ENCODE assay signal across 16 cellular contexts in genomic region chr10:80150172-80150571, GRCh38. TPM values are rescaled to one million over a fixed set of nuclear protein-coding genes. Genes with fewer than 3 reads are reported as not detected.
DNase-seq lines count a peak whose midpoint lies in the region; ATAC-seq and TF ChIP-seq lines count a peak whose summit lies in the region.
"Had no signal": no experiment of that assay in that cellular context is flagged by ENCODE, and none has a peak within 500 bp of the region (broad histone marks: within the 10 kb centered on the region; RNA-seq: fewer than 3 reads in every experiment).

No MANE protein-coding gene starts in this region.

- TF ChIP-seq CTCF in GM10266 (IDR thresholded peaks at IDR 0.05; ENCODE audit: control insufficient read depth, insufficient read depth, low read depth, missing control alignments): no peak

- H3K9me3 Mint-ChIP-seq in CD4-positive, CD25-positive, alpha-beta regulatory T cell: peaks cover 0 to 16% (median 2%) of the 10 kb centered on the region in 7 donors
- H3K9me3 Mint-ChIP-seq in CD8-positive, alpha-beta memory T cell: peaks cover 0 to 7% (median 4%) of the 10 kb centered on the region in 5 donors
- H3K9me3 Mint-ChIP-seq in activated naive CD8-positive, alpha-beta T cell treated with anti-CD3 and anti-CD28 coated beads, Interleukin-2, amount 10 ng/mL, durations not matched to agents 7 days and 5 days: no peaks in the 10 kb centered on the region

- peaks cover 53% of the 10 kb centered on the region for H3K36me3 ChIP-seq in CD4-positive, CD25-positive, alpha-beta regulatory T cell (ENCODE audit: control insufficient read depth, insufficient read depth, low read length)
- peaks cover 23% of the 10 kb centered on the region for H3K36me3 ChIP-seq in CD8-positive, alpha-beta memory T cell (ENCODE audit: insufficient read depth, low read length)
- peaks cover 36 to 45% of the 10 kb centered on the region in 2 donors for H3K36me3 ChIP-seq in mucosa of rectum (ENCODE audit: control insufficient read depth in 2 of 2, insufficient read depth in 2 of 2, low read length in 2 of 2)

- POLR2A ChIA-PET in CD8-positive, alpha-beta memory T cell (lab: Charles Lee): no interaction called here
- POLR2A ChIA-PET in activated naive CD8-positive, alpha-beta T cell treated with anti-CD3 and anti-CD28 coated beads, Interleukin-2, amount 10 ng/mL, durations not matched to agents 7 days and 5 days (lab: Charles Lee): interaction anchor here (1.0 to 1.4 kb wide), 2 partner anchors 55 to 71 kb away, joined by 3 to 4 read pairs; partner anchors contain the start of gene ANXA11

- CTCF ChIA-PET in CD8-positive, alpha-beta memory T cell (lab: Charles Lee): interaction anchor here (1.0 to 3.1 kb wide), 3 partner anchors 16 to 72 kb away, joined by 3 to 11 read pairs (median 10); no protein-coding TSS in a partner anchor

- H3K27me3 ChIP-seq in CD4-positive, CD25-positive, alpha-beta regulatory T cell (ENCODE audit: control insufficient read depth, insufficient read depth, low read length): no peaks in the 10 kb centered on the region
- no peaks in the 10 kb centered on the region for H3K27me3 ChIP-seq in CD8-positive, alpha-beta memory T cell (ENCODE audit: insufficient read depth, low read length, poor library complexity, severe bottlenecking)
- no peaks in the 10 kb centered on the region for H3K27me3 ChIP-seq in mucosa of rectum (ENCODE audit: control insufficient read depth in 2 of 2, insufficient read depth in 2 of 2, low read length in 2 of 2)

- no peaks in the 10 kb centered on the region for H3K4me1 ChIP-seq in CD4-positive, CD25-positive, alpha-beta regulatory T cell (ENCODE audit: control insufficient read depth, insufficient read depth, low read length, poor library complexity, severe bottlenecking)
- peaks cover 1% of the 10 kb centered on the region for H3K4me1 ChIP-seq in CD8-positive, alpha-beta memory T cell (ENCODE audit: insufficient read depth, low read length)
- peaks cover 0 to 3% of the 10 kb centered on the region in 2 donors for H3K4me1 ChIP-seq in mucosa of rectum (ENCODE audit: control insufficient read depth in 2 of 2, insufficient read depth in 2 of 2, low read length in 2 of 2)

- no peak for ATAC-seq in CD4-positive, CD25-positive, alpha-beta regulatory T cell (ENCODE audit: low read depth in 2 of 2)
- no peak for ATAC-seq in activated naive CD8-positive, alpha-beta T cell treated with anti-CD3 and anti-CD28 coated beads, Interleukin-2, amount 10 ng/mL, durations not matched to agents 7 days and 5 days (ENCODE audit: low read depth)
- ATAC-seq in HG02642 (IDR thresholded peaks at IDR 0.05; ENCODE audit: poor library complexity, unreplicated experiment) (no peak), HG02798 (IDR thresholded peaks at IDR 0.05; ENCODE audit: poor library complexity, unreplicated experiment) (no peak), HG03135 (IDR thresholded peaks at IDR 0.05; ENCODE audit: unreplicated experiment) (no peak)

- H3K4me3 Mint-ChIP-seq in CD4-positive, CD25-positive, alpha-beta regulatory T cell: peak overlapping the region in 1 of 4 donors; percentile 1
- no peak overlapping the region for H3K4me3 Mint-ChIP-seq in CD8-positive, alpha-beta memory T cell
- H3K4me3 Mint-ChIP-seq in activated naive CD8-positive, alpha-beta T cell treated with anti-CD3 and anti-CD28 coated beads, Interleukin-2, amount 10 ng/mL, durations not matched to agents 7 days and 5 days: no peak overlapping the region
- H3K4me3 Mint-ChIP-seq: CD4-positive, alpha-beta memory T cell; IgD-negative memory B cell had no signal

- peak overlapping the region in 2 of 3 donors; percentile 48 to 72 for H3K27ac Mint-ChIP-seq in CD4-positive, CD25-positive, alpha-beta regulatory T cell
- peak overlapping the region in 5 of 8 donors; percentile 0 to 92 (median 68) for H3K27ac Mint-ChIP-seq in CD8-positive, alpha-beta memory T cell
- H3K27ac Mint-ChIP-seq in activated naive CD8-positive, alpha-beta T cell treated with anti-CD3 and anti-CD28 coated beads, Interleukin-2, amount 10 ng/mL, durations not matched to agents 7 days and 5 days: peak overlapping the region; percentile 69

- peaks cover 0 to 8% of the 10 kb centered on the region in 2 experiments for H3K9me3 ChIP-seq in CD4-positive, CD25-positive, alpha-beta regulatory T cell (ENCODE audit: control insufficient read depth in 2 of 2, low read length in 2 of 2)
- peaks cover 5% of the 10 kb centered on the region for H3K9me3 ChIP-seq in CD8-positive, alpha-beta memory T cell (ENCODE audit: low read length)
- peaks cover 0 to 2% of the 10 kb centered on the region in 2 donors for H3K9me3 ChIP-seq in mucosa of rectum (ENCODE audit: control insufficient read depth in 2 of 2, low read length in 2 of 2)

- peaks cover 52% of the 10 kb centered on the region for H3K36me3 Mint-ChIP-seq in CD4-positive, CD25-positive, alpha-beta regulatory T cell
- peaks cover 24 to 65% (median 31%) of the 10 kb centered on the region in 3 donors for H3K36me3 Mint-ChIP-seq in CD8-positive, alpha-beta memory T cell
- peaks cover 57% of the 10 kb centered on the region for H3K36me3 Mint-ChIP-seq in activated naive CD8-positive, alpha-beta T cell treated with anti-CD3 and anti-CD28 coated beads, Interleukin-2, amount 10 ng/mL, durations not matched to agents 7 days and 5 days

- H3K27me3 Mint-ChIP-seq in CD4-positive, CD25-positive, alpha-beta regulatory T cell: no peaks in the 10 kb centered on the region
- H3K27me3 Mint-ChIP-seq in CD8-positive, alpha-beta memory T cell: no peaks in the 10 kb centered on the region
- no peaks in the 10 kb centered on the region for H3K27me3 Mint-ChIP-seq in activated naive CD8-positive, alpha-beta T cell treated with anti-CD3 and anti-CD28 coated beads, Interleukin-2, amount 10 ng/mL, durations not matched to agents 7 days and 5 days
- H3K27me3 Mint-ChIP-seq: CD4-positive, alpha-beta memory T cell; IgD-negative memory B cell had no signal

- DNase-seq in CD4-positive, CD25-positive, alpha-beta regulatory T cell: no peak
- no peak for DNase-seq in CD8-positive, alpha-beta memory T cell
- DNase-seq in activated naive CD8-positive, alpha-beta T cell treated with anti-CD3 and anti-CD28 coated beads, Interleukin-2, amount 10 ng/mL, durations not matched to agents 7 days and 5 days: no peak
- DNase-seq in GM10266 (ENCODE audit: extremely low spot score): no peak
- DNase-seq: ACHN; CD4-positive, alpha-beta memory T cell; NCI-H146; NCI-H2081 treated with DMSO at 0.1 percent for 48 hours; NCI-H526 had no signal

- peaks cover 6 to 17% (median 11%) of the 10 kb centered on the region in 4 donors for H3K4me1 Mint-ChIP-seq in CD4-positive, CD25-positive, alpha-beta regulatory T cell
- H3K4me1 Mint-ChIP-seq in CD8-positive, alpha-beta memory T cell: peaks cover 3 to 6% (median 5%) of the 10 kb centered on the region in 3 donors
- peaks cover 2% of the 10 kb centered on the region for H3K4me1 Mint-ChIP-seq in activated naive CD8-positive, alpha-beta T cell treated with anti-CD3 and anti-CD28 coated beads, Interleukin-2, amount 10 ng/mL, durations not matched to agents 7 days and 5 days

- H3K4me3 ChIP-seq in CD4-positive, CD25-positive, alpha-beta regulatory T cell (ENCODE audit: low read depth, low read length): no peak overlapping the region
- H3K4me3 ChIP-seq in CD8-positive, alpha-beta memory T cell (ENCODE audit: low read length): no peak overlapping the region
- H3K4me3 ChIP-seq in mucosa of rectum (ENCODE audit: low read length in 2 of 2): no peak overlapping the region

- no peak overlapping the region for H3K9ac ChIP-seq in mucosa of rectum (ENCODE audit: low read depth in 1 of 2, low read length in 2 of 2)

- H3K27ac ChIP-seq in CD4-positive, CD25-positive, alpha-beta regulatory T cell (ENCODE audit: insufficient read depth, low read length, poor library complexity, severe bottlenecking): no peak overlapping the region
- H3K27ac ChIP-seq in CD8-positive, alpha-beta memory T cell (ENCODE audit: low read depth, low read length): no peak overlapping the region
- peak overlapping the region; percentile 63 to 67 for H3K27ac ChIP-seq in mucosa of rectum (ENCODE audit: low read depth in 2 of 2, low read length in 2 of 2)

RNA-seq across cellular contexts. Expression of gene PLAC9, which starts 17.6 kb away (rescaled TPM):
- not detected for total RNA-seq in CD4-positive, CD25-positive, alpha-beta regulatory T cell
- polyA plus RNA-seq in CD4-positive, CD25-positive, alpha-beta regulatory T cell: 1 to 10 TPM in 1 of 4 donors, under 1 TPM in 1, not detected in 2; 0.33 to 1.1 TPM
- total RNA-seq in CD8-positive, alpha-beta memory T cell: not detected
- not detected for polyA plus RNA-seq in CD8-positive, alpha-beta memory T cell
- not detected for total RNA-seq in activated naive CD8-positive, alpha-beta T cell treated with anti-CD3 and anti-CD28 coated beads, Interleukin-2, amount 10 ng/mL, durations not matched to agents 7 days and 5 days
- total RNA-seq: CD4-positive, alpha-beta memory T cell; Daoy; SK-MEL-5 had no signal
- polyA plus RNA-seq: IgD-negative memory B cell had no signal

RNA-seq across cellular contexts. Expression of gene ANXA11, which starts 55.2 kb away (rescaled TPM):
- 252 TPM for total RNA-seq in CD4-positive, CD25-positive, alpha-beta regulatory T cell
- 100 to 1,000 TPM; 253 to 316 (median 283) TPM for polyA plus RNA-seq in CD4-positive, CD25-positive, alpha-beta regulatory T cell
- total RNA-seq in CD8-positive, alpha-beta memory T cell: 100 to 1,000 TPM; 211 to 217 TPM
- 292 TPM for polyA plus RNA-seq in CD8-positive, alpha-beta memory T cell
- 100 to 1,000 TPM; 263 to 277 TPM for total RNA-seq in activated naive CD8-positive, alpha-beta T cell treated with anti-CD3 and anti-CD28 coated beads, Interleukin-2, amount 10 ng/mL, durations not matched to agents 7 days and 5 days

Comparison
In these comparisons a context has a peak if more than half of its experiments do, and no peak if none do; other contexts are left out.
1. H3K27ac ChIP-seq: peak in mucosa of rectum (2 of 2); none in CD4-positive, CD25-positive, alpha-beta regulatory T cell (single experiment) and CD8-positive, alpha-beta memory T cell (single experiment).
2. Peak in every context shown above with its lines, with median percentiles within 50 percentile points of each other: H3K27ac Mint-ChIP-seq.